1 cellular context compared by ENCODE assay signal in genomic region chr17:55304171-55304859, GRCh38.
TF ChIP-seq lines count a peak whose summit lies in the region.

No MANE protein-coding gene starts in this region.

TF ChIP-seq in HepG2, 621 proteins besides CTCF, POLR2A, EP300 and RAD21 (continued from another document and continues in another):
- TF ChIP-seq, protein P1, sequence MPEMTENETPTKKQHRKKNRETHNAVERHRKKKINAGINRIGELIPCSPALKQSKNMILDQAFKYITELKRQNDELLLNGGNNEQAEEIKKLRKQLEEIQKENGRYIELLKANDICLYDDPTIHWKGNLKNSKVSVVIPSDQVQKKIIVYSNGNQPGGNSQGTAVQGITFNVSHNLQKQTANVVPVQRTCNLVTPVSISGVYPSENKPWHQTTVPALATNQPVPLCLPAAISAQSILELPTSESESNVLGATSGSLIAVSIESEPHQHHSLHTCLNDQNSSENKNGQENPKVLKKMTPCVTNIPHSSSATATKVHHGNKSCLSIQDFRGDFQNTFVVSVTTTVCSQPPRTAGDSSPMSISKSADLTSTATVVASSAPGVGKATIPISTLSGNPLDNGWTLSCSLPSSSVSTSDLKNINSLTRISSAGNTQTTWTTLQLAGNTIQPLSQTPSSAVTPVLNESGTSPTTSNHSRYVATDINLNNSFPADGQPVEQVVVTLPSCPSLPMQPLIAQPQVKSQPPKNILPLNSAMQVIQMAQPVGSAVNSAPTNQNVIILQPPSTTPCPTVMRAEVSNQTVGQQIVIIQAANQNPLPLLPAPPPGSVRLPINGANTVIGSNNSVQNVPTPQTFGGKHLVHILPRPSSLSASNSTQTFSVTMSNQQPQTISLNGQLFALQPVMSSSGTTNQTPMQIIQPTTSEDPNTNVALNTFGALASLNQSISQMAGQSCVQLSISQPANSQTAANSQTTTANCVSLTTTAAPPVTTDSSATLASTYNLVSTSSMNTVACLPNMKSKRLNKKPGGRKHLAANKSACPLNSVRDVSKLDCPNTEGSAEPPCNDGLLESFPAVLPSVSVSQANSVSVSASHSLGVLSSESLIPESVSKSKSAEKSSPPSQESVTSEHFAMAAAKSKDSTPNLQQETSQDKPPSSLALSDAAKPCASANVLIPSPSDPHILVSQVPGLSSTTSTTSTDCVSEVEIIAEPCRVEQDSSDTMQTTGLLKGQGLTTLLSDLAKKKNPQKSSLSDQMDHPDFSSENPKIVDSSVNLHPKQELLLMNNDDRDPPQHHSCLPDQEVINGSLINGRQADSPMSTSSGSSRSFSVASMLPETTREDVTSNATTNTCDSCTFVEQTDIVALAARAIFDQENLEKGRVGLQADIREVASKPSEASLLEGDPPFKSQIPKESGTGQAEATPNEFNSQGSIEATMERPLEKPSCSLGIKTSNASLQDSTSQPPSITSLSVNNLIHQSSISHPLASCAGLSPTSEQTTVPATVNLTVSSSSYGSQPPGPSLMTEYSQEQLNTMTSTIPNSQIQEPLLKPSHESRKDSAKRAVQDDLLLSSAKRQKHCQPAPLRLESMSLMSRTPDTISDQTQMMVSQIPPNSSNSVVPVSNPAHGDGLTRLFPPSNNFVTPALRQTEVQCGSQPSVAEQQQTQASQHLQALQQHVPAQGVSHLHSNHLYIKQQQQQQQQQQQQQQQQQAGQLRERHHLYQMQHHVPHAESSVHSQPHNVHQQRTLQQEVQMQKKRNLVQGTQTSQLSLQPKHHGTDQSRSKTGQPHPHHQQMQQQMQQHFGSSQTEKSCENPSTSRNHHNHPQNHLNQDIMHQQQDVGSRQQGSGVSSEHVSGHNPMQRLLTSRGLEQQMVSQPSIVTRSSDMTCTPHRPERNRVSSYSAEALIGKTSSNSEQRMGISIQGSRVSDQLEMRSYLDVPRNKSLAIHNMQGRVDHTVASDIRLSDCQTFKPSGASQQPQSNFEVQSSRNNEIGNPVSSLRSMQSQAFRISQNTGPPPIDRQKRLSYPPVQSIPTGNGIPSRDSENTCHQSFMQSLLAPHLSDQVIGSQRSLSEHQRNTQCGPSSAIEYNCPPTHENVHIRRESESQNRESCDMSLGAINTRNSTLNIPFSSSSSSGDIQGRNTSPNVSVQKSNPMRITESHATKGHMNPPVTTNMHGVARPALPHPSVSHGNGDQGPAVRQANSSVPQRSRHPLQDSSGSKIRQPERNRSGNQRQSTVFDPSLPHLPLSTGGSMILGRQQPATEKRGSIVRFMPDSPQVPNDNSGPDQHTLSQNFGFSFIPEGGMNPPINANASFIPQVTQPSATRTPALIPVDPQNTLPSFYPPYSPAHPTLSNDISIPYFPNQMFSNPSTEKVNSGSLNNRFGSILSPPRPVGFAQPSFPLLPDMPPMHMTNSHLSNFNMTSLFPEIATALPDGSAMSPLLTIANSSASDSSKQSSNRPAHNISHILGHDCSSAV (CRISPR knock-in tag; IDR thresholded peaks at IDR 0.05; ENCODE audit: borderline replicate concordance): no peak
- no peak for TF ChIP-seq HNRNPH1 (optimal IDR thresholded peaks at IDR 0.05; ENCODE audit: low read depth, low read length)
- TF ChIP-seq ZEB1 (IDR thresholded peaks at IDR 0.05; ENCODE audit: insufficient replicate concordance, low read depth): no peak
- no peak for TF ChIP-seq YY1 (IDR thresholded peaks at IDR 0.05; ENCODE audit: insufficient read depth, insufficient replicate concordance, low read depth, low read length)
- TF ChIP-seq PLRG1 (conservative IDR thresholded peaks at IDR 0.05): no peak
- TF ChIP-seq TCF7L2 (IDR thresholded peaks at IDR 0.05; ENCODE audit: low read depth, low read length): no peak
- no peak for TF ChIP-seq ARHGAP35 (CRISPR knock-in tag; IDR thresholded peaks at IDR 0.05; ENCODE audit: borderline replicate concordance)
- no peak for TF ChIP-seq STAT6 (CRISPR knock-in tag; IDR thresholded peaks at IDR 0.05; ENCODE audit: borderline replicate concordance)
- no peak; the same call in 1 of the 2 replicates for TF ChIP-seq WIZ (CRISPR knock-in tag; IDR thresholded peaks at IDR 0.05)
- TF ChIP-seq, protein P2, sequence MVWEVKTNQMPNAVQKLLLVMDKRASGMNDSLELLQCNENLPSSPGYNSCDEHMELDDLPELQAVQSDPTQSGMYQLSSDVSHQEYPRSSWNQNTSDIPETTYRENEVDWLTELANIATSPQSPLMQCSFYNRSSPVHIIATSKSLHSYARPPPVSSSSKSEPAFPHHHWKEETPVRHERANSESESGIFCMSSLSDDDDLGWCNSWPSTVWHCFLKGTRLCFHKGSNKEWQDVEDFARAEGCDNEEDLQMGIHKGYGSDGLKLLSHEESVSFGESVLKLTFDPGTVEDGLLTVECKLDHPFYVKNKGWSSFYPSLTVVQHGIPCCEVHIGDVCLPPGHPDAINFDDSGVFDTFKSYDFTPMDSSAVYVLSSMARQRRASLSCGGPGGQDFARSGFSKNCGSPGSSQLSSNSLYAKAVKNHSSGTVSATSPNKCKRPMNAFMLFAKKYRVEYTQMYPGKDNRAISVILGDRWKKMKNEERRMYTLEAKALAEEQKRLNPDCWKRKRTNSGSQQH (CRISPR knock-in tag; IDR thresholded peaks at IDR 0.05; ENCODE audit: low read depth): no peak
- TF ChIP-seq, protein P3, sequence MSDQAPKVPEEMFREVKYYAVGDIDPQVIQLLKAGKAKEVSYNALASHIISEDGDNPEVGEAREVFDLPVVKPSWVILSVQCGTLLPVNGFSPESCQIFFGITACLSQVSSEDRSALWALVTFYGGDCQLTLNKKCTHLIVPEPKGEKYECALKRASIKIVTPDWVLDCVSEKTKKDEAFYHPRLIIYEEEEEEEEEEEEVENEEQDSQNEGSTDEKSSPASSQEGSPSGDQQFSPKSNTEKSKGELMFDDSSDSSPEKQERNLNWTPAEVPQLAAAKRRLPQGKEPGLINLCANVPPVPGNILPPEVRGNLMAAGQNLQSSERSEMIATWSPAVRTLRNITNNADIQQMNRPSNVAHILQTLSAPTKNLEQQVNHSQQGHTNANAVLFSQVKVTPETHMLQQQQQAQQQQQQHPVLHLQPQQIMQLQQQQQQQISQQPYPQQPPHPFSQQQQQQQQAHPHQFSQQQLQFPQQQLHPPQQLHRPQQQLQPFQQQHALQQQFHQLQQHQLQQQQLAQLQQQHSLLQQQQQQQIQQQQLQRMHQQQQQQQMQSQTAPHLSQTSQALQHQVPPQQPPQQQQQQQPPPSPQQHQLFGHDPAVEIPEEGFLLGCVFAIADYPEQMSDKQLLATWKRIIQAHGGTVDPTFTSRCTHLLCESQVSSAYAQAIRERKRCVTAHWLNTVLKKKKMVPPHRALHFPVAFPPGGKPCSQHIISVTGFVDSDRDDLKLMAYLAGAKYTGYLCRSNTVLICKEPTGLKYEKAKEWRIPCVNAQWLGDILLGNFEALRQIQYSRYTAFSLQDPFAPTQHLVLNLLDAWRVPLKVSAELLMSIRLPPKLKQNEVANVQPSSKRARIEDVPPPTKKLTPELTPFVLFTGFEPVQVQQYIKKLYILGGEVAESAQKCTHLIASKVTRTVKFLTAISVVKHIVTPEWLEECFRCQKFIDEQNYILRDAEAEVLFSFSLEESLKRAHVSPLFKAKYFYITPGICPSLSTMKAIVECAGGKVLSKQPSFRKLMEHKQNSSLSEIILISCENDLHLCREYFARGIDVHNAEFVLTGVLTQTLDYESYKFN (CRISPR knock-in tag; conservative IDR thresholded peaks at IDR 0.05): no peak; the same call in 1 of the 2 replicates
- no peak for TF ChIP-seq EZH2 (conservative IDR thresholded peaks at IDR 0.05; ENCODE audit: low read depth, low read length)
- TF ChIP-seq NFYB (CRISPR knock-in tag; IDR thresholded peaks at IDR 0.05): no peak
- no peak for TF ChIP-seq KLF16 (CRISPR knock-in tag; IDR thresholded peaks at IDR 0.05)
- no peak for TF ChIP-seq MLLT10 (CRISPR knock-in tag; IDR thresholded peaks at IDR 0.05)
- no peak for TF ChIP-seq CREB1 (IDR thresholded peaks at IDR 0.05)
- no peak for TF ChIP-seq CREB1 (CRISPR knock-in tag; IDR thresholded peaks at IDR 0.05)
- TF ChIP-seq CEBPZ (IDR thresholded peaks at IDR 0.05; ENCODE audit: low read length): no peak
- TF ChIP-seq NR2C2 (CRISPR knock-in tag; IDR thresholded peaks at IDR 0.05; ENCODE audit: borderline replicate concordance): peak; percentile 50; the same call in 1 of the 2 replicates
- TF ChIP-seq, protein P4, sequence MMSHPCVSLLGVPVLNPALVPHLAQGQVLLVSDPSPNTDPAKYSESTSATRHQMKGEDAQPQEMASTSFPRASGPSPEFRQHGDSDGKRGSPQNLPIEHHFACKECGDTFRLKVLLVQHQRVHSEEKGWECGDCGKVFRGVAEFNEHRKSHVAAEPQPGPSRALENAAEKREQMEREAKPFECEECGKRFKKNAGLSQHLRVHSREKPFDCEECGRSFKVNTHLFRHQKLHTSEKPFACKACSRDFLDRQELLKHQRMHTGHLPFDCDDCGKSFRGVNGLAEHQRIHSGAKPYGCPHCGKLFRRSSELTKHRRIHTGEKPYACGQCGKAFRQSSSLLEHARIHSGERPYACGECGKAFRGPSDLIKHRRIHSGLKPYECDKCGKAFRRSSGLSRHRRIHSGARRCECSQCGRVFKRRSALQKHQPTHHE (CRISPR knock-in tag; IDR thresholded peaks at IDR 0.05; ENCODE audit: borderline replicate concordance): no peak
- TF ChIP-seq ZBTB20 (CRISPR knock-in tag; IDR thresholded peaks at IDR 0.05; ENCODE audit: borderline replicate concordance, low read depth): no peak
- no peak for TF ChIP-seq ZNF33B (CRISPR knock-in tag; IDR thresholded peaks at IDR 0.05)
- TF ChIP-seq SMARCE1 (IDR thresholded peaks at IDR 0.05; ENCODE audit: borderline replicate concordance): no peak
- no peak for TF ChIP-seq ZNF616 (CRISPR knock-in tag; IDR thresholded peaks at IDR 0.05; ENCODE audit: low read depth)
- TF ChIP-seq, protein P5, sequence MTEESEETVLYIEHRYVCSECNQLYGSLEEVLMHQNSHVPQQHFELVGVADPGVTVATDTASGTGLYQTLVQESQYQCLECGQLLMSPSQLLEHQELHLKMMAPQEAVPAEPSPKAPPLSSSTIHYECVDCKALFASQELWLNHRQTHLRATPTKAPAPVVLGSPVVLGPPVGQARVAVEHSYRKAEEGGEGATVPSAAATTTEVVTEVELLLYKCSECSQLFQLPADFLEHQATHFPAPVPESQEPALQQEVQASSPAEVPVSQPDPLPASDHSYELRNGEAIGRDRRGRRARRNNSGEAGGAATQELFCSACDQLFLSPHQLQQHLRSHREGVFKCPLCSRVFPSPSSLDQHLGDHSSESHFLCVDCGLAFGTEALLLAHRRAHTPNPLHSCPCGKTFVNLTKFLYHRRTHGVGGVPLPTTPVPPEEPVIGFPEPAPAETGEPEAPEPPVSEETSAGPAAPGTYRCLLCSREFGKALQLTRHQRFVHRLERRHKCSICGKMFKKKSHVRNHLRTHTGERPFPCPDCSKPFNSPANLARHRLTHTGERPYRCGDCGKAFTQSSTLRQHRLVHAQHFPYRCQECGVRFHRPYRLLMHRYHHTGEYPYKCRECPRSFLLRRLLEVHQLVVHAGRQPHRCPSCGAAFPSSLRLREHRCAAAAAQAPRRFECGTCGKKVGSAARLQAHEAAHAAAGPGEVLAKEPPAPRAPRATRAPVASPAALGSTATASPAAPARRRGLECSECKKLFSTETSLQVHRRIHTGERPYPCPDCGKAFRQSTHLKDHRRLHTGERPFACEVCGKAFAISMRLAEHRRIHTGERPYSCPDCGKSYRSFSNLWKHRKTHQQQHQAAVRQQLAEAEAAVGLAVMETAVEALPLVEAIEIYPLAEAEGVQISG (CRISPR knock-in tag; IDR thresholded peaks at IDR 0.05): no peak; the same call in 1 of the 2 replicates
- no peak for TF ChIP-seq PRPF4 (IDR thresholded peaks at IDR 0.05; ENCODE audit: low read depth, low read length, poor library complexity, severe bottlenecking)
- no peak for TF ChIP-seq ZNF652 (CRISPR knock-in tag; IDR thresholded peaks at IDR 0.05; ENCODE audit: borderline replicate concordance, low read depth)
- TF ChIP-seq SPEN (CRISPR knock-in tag; IDR thresholded peaks at IDR 0.05; ENCODE audit: low read depth): 0 out of 2 replicates have a peak, but pooled peaks have one; percentile 38
- TF ChIP-seq, protein P6, sequence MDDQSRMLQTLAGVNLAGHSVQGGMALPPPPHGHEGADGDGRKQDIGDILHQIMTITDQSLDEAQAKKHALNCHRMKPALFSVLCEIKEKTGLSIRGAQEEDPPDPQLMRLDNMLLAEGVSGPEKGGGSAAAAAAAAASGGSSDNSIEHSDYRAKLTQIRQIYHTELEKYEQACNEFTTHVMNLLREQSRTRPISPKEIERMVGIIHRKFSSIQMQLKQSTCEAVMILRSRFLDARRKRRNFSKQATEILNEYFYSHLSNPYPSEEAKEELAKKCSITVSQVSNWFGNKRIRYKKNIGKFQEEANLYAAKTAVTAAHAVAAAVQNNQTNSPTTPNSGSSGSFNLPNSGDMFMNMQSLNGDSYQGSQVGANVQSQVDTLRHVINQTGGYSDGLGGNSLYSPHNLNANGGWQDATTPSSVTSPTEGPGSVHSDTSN (CRISPR knock-in tag; IDR thresholded peaks at IDR 0.05; ENCODE audit: borderline replicate concordance): no peak
